In the genomic region with DNA sequence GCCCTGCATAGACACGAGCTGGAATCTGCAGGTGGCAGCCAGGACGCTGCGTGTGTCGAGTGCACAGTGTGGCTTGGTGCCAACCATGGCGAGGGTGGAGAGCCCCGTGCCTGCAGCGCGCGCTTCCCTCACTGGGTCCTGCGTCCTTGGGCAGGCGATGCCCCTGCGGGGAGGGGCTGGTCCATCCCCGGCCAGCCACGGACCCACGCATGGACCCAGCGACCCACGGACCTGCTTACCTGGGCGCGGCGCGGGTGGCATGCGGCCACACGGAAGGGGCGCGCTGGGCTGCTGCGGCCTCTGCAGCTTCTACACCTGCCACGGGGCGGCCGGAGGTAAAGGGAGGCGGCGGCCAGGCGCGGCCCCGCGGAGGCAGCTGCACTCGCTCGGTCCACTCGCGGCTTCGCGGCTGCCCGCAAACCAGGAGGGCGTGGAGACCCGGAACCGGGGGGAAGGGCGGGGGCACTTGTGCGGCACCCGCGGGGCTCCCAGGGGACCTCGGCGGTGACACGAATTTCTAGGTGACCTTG, we compare ENCODE assay signal across 8 cellular contexts. TPM values are rescaled to one million over a fixed set of nuclear protein-coding genes. Genes with fewer than 3 reads are reported as not detected.
DNase-seq lines count a peak whose midpoint lies in the region; TF ChIP-seq lines count a peak whose summit lies in the region.

No MANE protein-coding gene starts in this region.

- peak overlapping the region in 7 of 8 donors; percentile 47 to 81 (median 63) for H3K27ac Mint-ChIP-seq in CD8-positive, alpha-beta memory T cell
- no peak overlapping the region for H3K27ac Mint-ChIP-seq in osteocyte (ENCODE audit: unreplicated experiment)

- peak; percentile 16 to 65 (median 43) for DNase-seq in CD8-positive, alpha-beta memory T cell
- no peak for DNase-seq in MM.1S
- peak; percentile 33 to 38 for DNase-seq in activated CD4-positive, alpha-beta T cell treated with anti-CD3 and anti-CD28 coated beads, Interleukin-2, amount 50 U/mL, for 48 hours
- no peak for DNase-seq in esophagus squamous epithelium (lab: John Stamatoyannopoulos, UW)
- DNase-seq in osteocyte (ENCODE audit: extremely low spot score, unreplicated experiment): no peak
- no peak for DNase-seq in uterus
- no peak for DNase-seq in SIG-M5 treated with dmso at 0.1 percent for 504 hours (lab: John Stamatoyannopoulos, UW; ENCODE audit: unreplicated experiment)
- DNase-seq in NCI-H82 (lab: John Stamatoyannopoulos, UW): no peak

- H2AFZ ChIP-seq in MM.1S (ENCODE audit: low read length): no peak overlapping the region

- no peaks in the 10 kb centered on the region for H3K36me3 ChIP-seq in CD8-positive, alpha-beta memory T cell (ENCODE audit: insufficient read depth, low read length)
- H3K36me3 ChIP-seq in MM.1S (replicated peaks; ENCODE audit: insufficient read depth, low read length): no peaks in the 10 kb centered on the region
- no peaks in the 10 kb centered on the region for H3K36me3 ChIP-seq in esophagus squamous epithelium
- no peaks in the 10 kb centered on the region for H3K36me3 ChIP-seq in uterus

- POLR2A ChIA-PET in CD8-positive, alpha-beta memory T cell (lab: Charles Lee): interaction anchor here (0.5 kb wide), 1 partner anchor 1902 kb away, joined by 3 read pairs; no protein-coding TSS in a partner anchor

- TF ChIP-seq POLR2A in esophagus squamous epithelium (IDR thresholded peaks at IDR 0.05) (no peak), uterus (IDR thresholded peaks at IDR 0.05) (no peak)

- WGBS in esophagus squamous epithelium, 2 donors: 0% methylated on average over 1 to 18 of the region's 52 CpGs

- no peaks in the 10 kb centered on the region for H3K27me3 ChIP-seq in CD8-positive, alpha-beta memory T cell (ENCODE audit: insufficient read depth, low read length, poor library complexity, severe bottlenecking)
- H3K27me3 ChIP-seq in MM.1S (replicated peaks; ENCODE audit: insufficient read depth, low read length) (peaks cover 94% of the 10 kb centered on the region), esophagus squamous epithelium (peaks cover 0 to 60% (median 2%) of the 10 kb centered on the region in 4 donors), uterus (peaks cover 0 to 5% of the 10 kb centered on the region in 2 donors)

- peaks cover 0 to 5% (median 0%) of the 10 kb centered on the region in 3 donors for H3K36me3 Mint-ChIP-seq in CD8-positive, alpha-beta memory T cell
- H3K36me3 Mint-ChIP-seq in osteocyte (ENCODE audit: unreplicated experiment): peaks cover 3% of the 10 kb centered on the region

- H3K79me2 ChIP-seq in MM.1S (ENCODE audit: low read length): no peaks in the 10 kb centered on the region

- peaks cover 18 to 41% (median 40%) of the 10 kb centered on the region in 3 donors for H3K4me1 Mint-ChIP-seq in CD8-positive, alpha-beta memory T cell
- H3K4me1 Mint-ChIP-seq in osteocyte (ENCODE audit: unreplicated experiment): peaks cover 6% of the 10 kb centered on the region

- H3K4me1 ChIP-seq in CD8-positive, alpha-beta memory T cell (ENCODE audit: insufficient read depth, low read length): peaks cover 15% of the 10 kb centered on the region
- H3K4me1 ChIP-seq in MM.1S (ENCODE audit: low read length) (peaks cover 4% of the 10 kb centered on the region; the same call in 1 of the 2 replicates), esophagus squamous epithelium (peaks cover 0 to 30% (median 13%) of the 10 kb centered on the region in 3 donors), uterus (peaks cover 0 to 9% of the 10 kb centered on the region in 2 donors)

- H3K4me3 ChIP-seq in CD8-positive, alpha-beta memory T cell (ENCODE audit: low read length): peak overlapping the region; percentile 86
- H3K4me3 ChIP-seq in MM.1S (ENCODE audit: low read length): peak overlapping the region; percentile 31; the same call in 1 of the 2 replicates
- peak overlapping the region; percentile 31 to 74 (median 57) for H3K4me3 ChIP-seq in esophagus squamous epithelium
- peak overlapping the region; percentile 11 to 42 for H3K4me3 ChIP-seq in uterus

- H3K4me3 Mint-ChIP-seq in CD8-positive, alpha-beta memory T cell: peak overlapping the region; percentile 78 to 99 (median 91)
- peak overlapping the region; percentile 47 for H3K4me3 Mint-ChIP-seq in osteocyte (ENCODE audit: unreplicated experiment)

- H4K20me1 ChIP-seq in MM.1S (ENCODE audit: insufficient read depth, low read length): no peaks in the 10 kb centered on the region

- no peak overlapping the region for H3K9ac ChIP-seq in MM.1S (ENCODE audit: low read length)

- no peaks in the 10 kb centered on the region for H3K9me2 ChIP-seq in MM.1S (replicated peaks; ENCODE audit: insufficient read depth, low read length)

- H3K27me3 Mint-ChIP-seq in CD8-positive, alpha-beta memory T cell: no peaks in the 10 kb centered on the region
- peaks cover 59% of the 10 kb centered on the region for H3K27me3 Mint-ChIP-seq in osteocyte (ENCODE audit: unreplicated experiment)

- H3K27ac ChIP-seq in CD8-positive, alpha-beta memory T cell (ENCODE audit: low read depth, low read length): peak overlapping the region; percentile 64
- H3K27ac ChIP-seq in MM.1S (ENCODE audit: low read length): no peak overlapping the region
- H3K27ac ChIP-seq in esophagus squamous epithelium: peak overlapping the region; percentile 3 to 64 (median 38)
- peak overlapping the region; percentile 18 to 48 for H3K27ac ChIP-seq in uterus

- H3K9me3 ChIP-seq in CD8-positive, alpha-beta memory T cell (ENCODE audit: low read length): no peaks in the 10 kb centered on the region
- H3K9me3 ChIP-seq in MM.1S (replicated peaks; ENCODE audit: insufficient read depth, low read length): no peaks in the 10 kb centered on the region
- H3K9me3 ChIP-seq in esophagus squamous epithelium: no peaks in the 10 kb centered on the region
- no peaks in the 10 kb centered on the region for H3K9me3 ChIP-seq in uterus

- CTCF ChIA-PET in CD8-positive, alpha-beta memory T cell (lab: Charles Lee): interaction anchor here (0.7 to 3.4 kb wide), 3 partner anchors 25 to 241 kb away, joined by 3 to 15 read pairs (median 3); no protein-coding TSS in a partner anchor

- intact Hi-C loops in esophagus squamous epithelium (cut with DNase I): no loop called here
- intact Hi-C loops in uterus (cut with DNase I; ENCODE audit: low total_unique reads): no loop called here

- H3F3A ChIP-seq in MM.1S (ENCODE audit: insufficient read depth, low read length): no peaks in the 10 kb centered on the region

- no peaks in the 10 kb centered on the region for H3K9me3 Mint-ChIP-seq in CD8-positive, alpha-beta memory T cell
- H3K9me3 Mint-ChIP-seq in osteocyte (ENCODE audit: unreplicated experiment): no peaks in the 10 kb centered on the region

- TF ChIP-seq CTCF in MM.1S (IDR thresholded peaks at IDR 0.05; ENCODE audit: low read length): no peak
- peak in 4 of 6 experiments; percentile 8 to 48 (median 26) for TF ChIP-seq CTCF in esophagus squamous epithelium (IDR thresholded peaks at IDR 0.05)
- no peak for TF ChIP-seq CTCF in osteocyte (IDR thresholded peaks at IDR 0.05)
- no peak for TF ChIP-seq CTCF in uterus (IDR thresholded peaks at IDR 0.05)

- peak overlapping the region; percentile 34; the same call in 1 of the 2 replicates for H3K4me2 ChIP-seq in MM.1S (ENCODE audit: low read depth, low read length)

RNA-seq across cellular contexts. Expression of gene MCF2L, which starts 0.6 kb away (rescaled TPM):
- total RNA-seq in CD8-positive, alpha-beta memory T cell: 1 to 10 TPM; 9.1 to 9.6 TPM
- 2.5 TPM for polyA plus RNA-seq in CD8-positive, alpha-beta memory T cell
- total RNA-seq in esophagus squamous epithelium (10 to 100 TPM; 10.2 to 25.4 (median 16.9) TPM), osteocyte (4.3 and 5.6 TPM in 2 replicates), uterus (100 to 1,000 TPM in 1 of 4 donors, 10 to 100 TPM in 3; 25.0 to 103 (median 61.0) TPM)

Comparison
In these comparisons a context has a peak if more than half of its experiments do, and no peak if none do; other contexts are left out.
1. DNase-seq: peak in CD8-positive, alpha-beta memory T cell (5 of 5) and activated CD4-positive, alpha-beta T cell treated with anti-CD3 and anti-CD28 coated beads, Interleukin-2, amount 50 U/mL, for 48 hours (2 of 2); none in MM.1S (single experiment), esophagus squamous epithelium (single experiment), osteocyte (single experiment), uterus (0 of 2), SIG-M5 treated with dmso at 0.1 percent for 504 hours (single experiment) and NCI-H82 (single experiment).
2. H3K4me3 ChIP-seq: peak in every context shown above with its lines; median percentile 86 in CD8-positive, alpha-beta memory T cell; 57 in esophagus squamous epithelium; 31 in MM.1S; 26 in uterus.
3. CTCF ChIP-seq: peak in esophagus squamous epithelium (4 of 6); none in MM.1S (single experiment), osteocyte (single experiment) and uterus (0 of 4).